ENCODE assay signal across 19 cellular contexts in the genomic region with DNA sequence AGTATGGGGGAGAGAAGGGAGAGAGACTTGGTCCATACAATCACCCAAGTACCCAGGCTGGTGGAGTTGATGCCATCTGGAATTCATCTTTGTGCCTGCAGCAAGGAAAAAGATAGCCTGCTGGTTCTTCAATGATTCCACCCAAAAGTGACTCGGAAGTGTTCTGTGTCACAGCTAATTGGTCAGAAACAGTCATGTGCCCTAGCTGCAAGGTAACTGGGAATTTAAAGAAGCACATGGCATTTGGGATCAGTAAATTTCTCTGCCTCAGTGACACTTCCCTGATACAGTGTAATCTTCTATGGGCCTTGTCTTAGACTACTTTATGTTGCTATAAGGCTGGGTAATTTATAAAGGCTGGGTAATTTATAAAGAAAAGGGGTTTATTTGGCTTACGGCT. TPM values are rescaled to one million over a fixed set of nuclear protein-coding genes. Genes with fewer than 3 reads are reported as not detected.
DNase-seq lines count a peak whose midpoint lies in the region; ATAC-seq, FAIRE-seq and TF ChIP-seq lines count a peak whose summit lies in the region.
"Had no signal": no experiment of that assay in that cellular context is flagged by ENCODE, and none has a peak within 500 bp of the region (broad histone marks: within the 10 kb centered on the region; RNA-seq: fewer than 3 reads in every experiment).

No MANE protein-coding gene starts in this region.

- H2BK5ac ChIP-seq in IMR-90 (ENCODE audit: low read depth, low read length, poor library complexity, severe bottlenecking) = no peak overlapping the region

- TF ChIP-seq POLR2A in A549 (IDR thresholded peaks at IDR 0.05; ENCODE audit: low read length) = no peak
- TF ChIP-seq POLR2A in IMR-90 (IDR thresholded peaks at IDR 0.05; ENCODE audit: low read depth, low read length) = no peak
- no peak for TF ChIP-seq POLR2A in K562 (conservative IDR thresholded peaks at IDR 0.05)

- no peak overlapping the region for H3K4me3 Mint-ChIP-seq in effector memory CD8-positive, alpha-beta T cell
- H3K4me3 Mint-ChIP-seq: CD4-positive, CD25-positive, alpha-beta regulatory T cell had no signal

- H4K8ac ChIP-seq in IMR-90 (ENCODE audit: low read depth in 2 of 2, low read length in 2 of 2) = no peak overlapping the region

- no peak overlapping the region for H3K9ac ChIP-seq in IMR-90 (ENCODE audit: low read depth, low read length)
- H3K9ac ChIP-seq in K562 (ENCODE audit: insufficient read depth in 1 of 2, low read depth in 2 of 2, low read length in 2 of 2) = no peak overlapping the region
- no peak overlapping the region for H3K9ac ChIP-seq in subcutaneous abdominal adipose tissue (ENCODE audit: low read length in 5 of 5)
- H3K9ac ChIP-seq: GM23248 had no signal

- H3K27ac ChIP-seq in A549 (no peak overlapping the region), IMR-90 (ENCODE audit: insufficient read depth, low read length) (no peak overlapping the region), K562 (ENCODE audit: extremely low read depth, low read depth, low read length) (no peak overlapping the region), subcutaneous abdominal adipose tissue (ENCODE audit: low read depth, low read length) (peak overlapping the region; percentile 79), SJCRH30 (no peak overlapping the region)
- H3K27ac ChIP-seq: GM23248 had no signal

- no peak for TF ChIP-seq EP300 in A549 (IDR thresholded peaks at IDR 0.05)
- TF ChIP-seq EP300 in K562 (IDR thresholded peaks at IDR 0.05; ENCODE audit: low read length) = no peak

- H2BK120ac ChIP-seq in IMR-90 (ENCODE audit: low read depth, low read length) = no peak overlapping the region

- no peaks in the 10 kb centered on the region for H3K9me3 ChIP-seq in A549
- H3K9me3 ChIP-seq in IMR-90 (ENCODE audit: control insufficient read depth, insufficient read depth, low read length) = no peaks in the 10 kb centered on the region
- no peaks in the 10 kb centered on the region for H3K9me3 ChIP-seq in K562 (replicated peaks; ENCODE audit: control insufficient read depth, insufficient read depth, low read depth, low read length)
- no peaks in the 10 kb centered on the region for H3K9me3 ChIP-seq in subcutaneous abdominal adipose tissue (ENCODE audit: control insufficient read depth in 5 of 5, low read length in 5 of 5)
- H3K9me3 ChIP-seq in SJCRH30 (replicated peaks) = no peaks in the 10 kb centered on the region
- H3K9me3 ChIP-seq: BE2C, Caco-2 had no signal

- BruUV-seq in IMR-90 (replicated peaks; lab: Mats Ljungman, UMichigan) (no TSS peak), K562 (replicated peaks; lab: Mats Ljungman, UMichigan) (no TSS peak)

- peaks cover 0 to 10% of the 10 kb centered on the region in 2 donors for H3K4me1 Mint-ChIP-seq in effector memory CD8-positive, alpha-beta T cell (ENCODE audit: low read depth in 2 of 2)

- H3K4me2 ChIP-seq in A549 (no peak overlapping the region), IMR-90 (ENCODE audit: low read depth, low read length) (no peak overlapping the region), K562 (ENCODE audit: insufficient read depth, low read length) (no peak overlapping the region)

- no peaks in the 10 kb centered on the region for H3K36me3 Mint-ChIP-seq in effector memory CD8-positive, alpha-beta T cell (ENCODE audit: insufficient read depth)

- H4K5ac ChIP-seq in IMR-90 (ENCODE audit: low read depth, low read length) = no peak overlapping the region

- H3K27me3 Mint-ChIP-seq in effector memory CD8-positive, alpha-beta T cell = no peaks in the 10 kb centered on the region
- H3K27me3 Mint-ChIP-seq: CD4-positive, CD25-positive, alpha-beta regulatory T cell had no signal

- H4K91ac ChIP-seq in IMR-90 (ENCODE audit: insufficient read depth, low read depth, low read length) = no peak overlapping the region

- H3K4me3 ChIP-seq in A549 (no peak overlapping the region), IMR-90 (ENCODE audit: insufficient read depth, low read depth, low read length) (no peak overlapping the region), K562 (no peak overlapping the region), subcutaneous abdominal adipose tissue (ENCODE audit: low read depth in 1 of 5, low read length in 5 of 5) (no peak overlapping the region), SJCRH30 (no peak overlapping the region)
- H3K4me3 ChIP-seq: GM23248 had no signal

- H4K20me1 ChIP-seq in IMR-90 (ENCODE audit: insufficient read depth, low read length) (no peaks in the 10 kb centered on the region), K562 (replicated peaks; ENCODE audit: control insufficient read depth, insufficient read depth, low read length) (no peaks in the 10 kb centered on the region)

- H2AK5ac ChIP-seq in IMR-90 (ENCODE audit: low read depth, low read length) = no peak overlapping the region

- no peak overlapping the region for H2AFZ ChIP-seq in IMR-90 (replicated peaks; ENCODE audit: low read length, poor library complexity)
- H2AFZ ChIP-seq in K562 (ENCODE audit: low read depth, low read length) = 0 out of 2 replicates have a peak overlapping the region, but pooled peaks have one; percentile 27
- H2AFZ ChIP-seq: GM23248 had no signal

- 72% methylated on average over 2 of the region's 2 CpGs for WGBS in A549 (ENCODE audit: missing lambda C conversion rate)
- WGBS in IMR-90 (ENCODE audit: extremely low coverage in 2 of 2, insufficient read length in 1 of 2), 2 experiments = no CpG with 5 or more reads among the region's 2 CpGs
- 60% methylated on average over 2 of the region's 2 CpGs for WGBS in K562 (ENCODE audit: insufficient coverage, low coverage, missing lambda C conversion rate)

- H2AK9ac ChIP-seq in IMR-90 (replicated peaks; ENCODE audit: low read depth, low read length, poor library complexity) = no peak overlapping the region

- H3K9me3 Mint-ChIP-seq in effector memory CD8-positive, alpha-beta T cell = no peaks in the 10 kb centered on the region
- H3K9me3 Mint-ChIP-seq: CD4-positive, CD25-positive, alpha-beta regulatory T cell had no signal

- no peak overlapping the region for H2BK20ac ChIP-seq in IMR-90 (ENCODE audit: low read depth, low read length)

- CTCF ChIA-PET in A549 (lab: Yijun Ruan, JAX) = interaction anchor here (0.6 kb wide), 1 partner anchor 326 kb away, joined by 3 read pairs; no protein-coding TSS in a partner anchor
- CTCF ChIA-PET in IMR-90 (lab: Yijun Ruan, JAX) = no interaction called here
- CTCF ChIA-PET in K562 (lab: Yijun Ruan, JAX; ENCODE audit: low intra/inter-chr PET ratio) = no interaction called here

- TF ChIP-seq RAD21 in A549 (conservative IDR thresholded peaks at IDR 0.05 in 1 of 2, IDR thresholded peaks at IDR 0.05 in 1 of 2) (no peak), IMR-90 (IDR thresholded peaks at IDR 0.05; ENCODE audit: low read length) (no peak), K562 (CRISPR knock-in tag; conservative IDR thresholded peaks at IDR 0.05 in 1 of 2, IDR thresholded peaks at IDR 0.05 in 1 of 2) (no peak)

- no peak overlapping the region for H3K14ac ChIP-seq in IMR-90 (replicated peaks; ENCODE audit: low read depth, low read length)

- dilution Hi-C loops in IMR-90 (cut with HindIII; ENCODE audit: low sequenced_read_pairs, unreplicated experiment) = no loop called here

- no peak for TF ChIP-seq CTCF in A549 (IDR thresholded peaks at IDR 0.05)
- no peak for TF ChIP-seq CTCF in IMR-90 (conservative IDR thresholded peaks at IDR 0.05; ENCODE audit: low read depth, low read length)
- no peak for TF ChIP-seq CTCF in K562 (IDR thresholded peaks at IDR 0.05 in 2 of 3, conservative IDR thresholded peaks at IDR 0.05 in 1 of 3; ENCODE audit: insufficient read depth in 2 of 3, low read depth in 1 of 3, low read length in 3 of 3)

- no peak overlapping the region for H3K18ac ChIP-seq in IMR-90 (ENCODE audit: low read depth, low read length)

- H3K23ac ChIP-seq in IMR-90 (ENCODE audit: low read depth, low read length) = no peak overlapping the region

- no peaks in the 10 kb centered on the region for H3K4me1 ChIP-seq in A549
- no peaks in the 10 kb centered on the region for H3K4me1 ChIP-seq in IMR-90 (ENCODE audit: control insufficient read depth, insufficient read depth, low read length)
- H3K4me1 ChIP-seq in K562 (replicated peaks in 1 of 2; ENCODE audit: control insufficient read depth in 2 of 2, insufficient read depth in 2 of 2, low read length in 2 of 2) = peaks cover 0 to 1% of the 10 kb centered on the region in 2 experiments; a peak in 1 of 5 replicates
- peaks cover 18 to 51% (median 42%) of the 10 kb centered on the region in 5 donors for H3K4me1 ChIP-seq in subcutaneous abdominal adipose tissue (ENCODE audit: control insufficient read depth in 5 of 5, insufficient read depth in 5 of 5, low read length in 5 of 5)
- H3K4me1 ChIP-seq in SJCRH30 = no peaks in the 10 kb centered on the region
- H3K4me1 ChIP-seq: BE2C, Caco-2 had no signal

- peaks cover 0 to 7% of the 10 kb centered on the region in 2 experiments; a peak in 3 of 4 replicates for H3K79me1 ChIP-seq in IMR-90 (ENCODE audit: low read depth in 1 of 2, low read length in 2 of 2)

- H3K56ac ChIP-seq in IMR-90 (ENCODE audit: extremely low read depth, insufficient read depth, low read length) = no peak overlapping the region

- ATAC-seq in A549 (no peak), IMR-90 (ENCODE audit: low read depth) (no peak), K562 (no peak)
- ATAC-seq in effector memory CD8-positive, alpha-beta T cell (replicated peaks) = no peak

- FAIRE-seq in A549 (lab: Jason Lieb, UNC) = no peak
- peak; percentile 29 for FAIRE-seq in K562 (lab: Jason Lieb, UNC)
- FAIRE-seq: D721Med, GM12892, GM18507, H54, HTR-8/SVneo had no signal

- H3K36me3 ChIP-seq in IMR-90 (ENCODE audit: control insufficient read depth, insufficient read depth, low read length) (no peaks in the 10 kb centered on the region), K562 (ENCODE audit: control insufficient read depth, insufficient read depth, low read length) (no peaks in the 10 kb centered on the region), subcutaneous abdominal adipose tissue (ENCODE audit: control insufficient read depth in 5 of 5, insufficient read depth in 5 of 5, low read length in 5 of 5) (no peaks in the 10 kb centered on the region), SJCRH30 (no peaks in the 10 kb centered on the region)
- H3K36me3 ChIP-seq: BE2C had no signal

- H2BK15ac ChIP-seq in IMR-90 (ENCODE audit: low read depth, low read length) = no peak overlapping the region

- intact Hi-C loops in IMR-90 (cut with micrococcal nuclease) (no loop called here), K562 (cut with micrococcal nuclease) (no loop called here)

- POLR2A ChIA-PET in A549 (lab: Yijun Ruan, JAX) = no interaction called here
- POLR2A ChIA-PET in IMR-90 (lab: Charles Lee; ENCODE audit: unreplicated experiment) = no interaction called here
- POLR2A ChIA-PET in K562 (lab: Yijun Ruan, JAX) = interaction anchor here (0.8 to 1.1 kb wide), 2 partner anchors 12 to 81 kb away, joined by 3 read pairs; no protein-coding TSS in a partner anchor

- H3K4ac ChIP-seq in IMR-90 (ENCODE audit: low read depth, low read length) = no peak overlapping the region

- H3K9me1 ChIP-seq in IMR-90 (ENCODE audit: insufficient read depth, low read length) = peaks cover 1% of the 10 kb centered on the region; the same call in 1 of the 2 replicates
- H3K9me1 ChIP-seq in K562 (ENCODE audit: control insufficient read depth, insufficient read depth, low read length) = no peaks in the 10 kb centered on the region

- no peaks in the 10 kb centered on the region for H3K79me2 ChIP-seq in K562 (ENCODE audit: control insufficient read depth, insufficient read depth, low read length)

- no peak for DNase-seq in A549 (ENCODE audit: low read depth in 1 of 2, low spot score in 1 of 2)
- no peak for DNase-seq in IMR-90
- no peak for DNase-seq in K562 (ENCODE audit: extremely low read depth in 1 of 4, low spot score in 3 of 4)
- DNase-seq in SJCRH30 = no peak
- DNase-seq in effector memory CD8-positive, alpha-beta T cell = no peak
- DNase-seq: ACHN; BE2C; C1 segment of cervical spinal cord; Caco-2; CD4-positive, CD25-positive, alpha-beta regulatory T cell; GDM1; GM23248; HCEC 1CT had no signal

- H3K27me3 ChIP-seq in IMR-90 (ENCODE audit: control insufficient read depth, insufficient read depth, low read length) (no peaks in the 10 kb centered on the region), K562 (ENCODE audit: control insufficient read depth in 2 of 2, insufficient read depth in 2 of 2, low read length in 2 of 2) (no peaks in the 10 kb centered on the region), subcutaneous abdominal adipose tissue (ENCODE audit: control insufficient read depth in 5 of 5, insufficient read depth in 4 of 5, low read length in 5 of 5) (peaks cover 0 to 3% (median 0%) of the 10 kb centered on the region in 5 donors), SJCRH30 (no peaks in the 10 kb centered on the region)
- H3K27me3 ChIP-seq: BE2C had no signal

- no peak overlapping the region for H3K27ac Mint-ChIP-seq in effector memory CD8-positive, alpha-beta T cell

- in situ Hi-C loops in IMR-90 (cut with MboI; ENCODE audit: low sequenced_read_pairs) = no loop called here
- in situ Hi-C loops in K562 (cut with MboI) = no loop called here

RNA-seq across cellular contexts. Expression of a gene that starts 17.5 kb away (rescaled TPM):
- 5.3 and 6.6 TPM in 2 replicates for polyA plus RNA-seq in A549 (2011; rRNA removed)
- 12.3 and 20.7 TPM in 2 replicates for polyA plus RNA-seq in A549 (2012; cell fraction: cytosol; rRNA removed)
- 12.4 and 22.3 TPM in 2 replicates for polyA plus RNA-seq in A549 (2012; cell fraction: nucleus; rRNA removed)
- polyA plus RNA-seq in A549 (2017; fragmentation: RNase III; extraction: RNeasy Plus Mini Kit Qiagen cat#74134 plus additional on column Dnase treatment) = 7.0 to 7.2 TPM (median 7.0 TPM) in 3 replicates
- 5.7 and 8.4 TPM in 2 replicates for polyA minus RNA-seq in A549 (2011; rRNA and poly(A)+ RNA removed)
- total RNA-seq in IMR-90 (2012; rRNA removed) = 2.2 and 2.8 TPM in 2 replicates
- polyA plus RNA-seq in IMR-90 (2012; rRNA removed) = 6.8 and 9.5 TPM in 2 replicates
- 4.7 and 12.7 TPM in 2 replicates for polyA plus RNA-seq in IMR-90 (2012; cell fraction: cytosol; rRNA removed)
- polyA plus RNA-seq in IMR-90 (2012; cell fraction: nucleus; rRNA removed; ENCODE audit: low replicate concordance) = 3.6 and 10.3 TPM in 2 replicates
- 7.4 and 16.8 TPM in 2 replicates for total RNA-seq in K562 (2011; cell fraction: chromatin; rRNA removed; ENCODE audit: low replicate concordance)
- 17.1 and 29.2 TPM in 2 replicates for total RNA-seq in K562 (2011; cell fraction: nucleolus; rRNA removed)
- 11.0 and 14.4 TPM in 2 replicates for total RNA-seq in K562 (2011; cell fraction: nucleoplasm; rRNA removed)
- 23.4 and 25.4 TPM in 2 replicates for total RNA-seq in K562 (2014; rRNA removed)
- 4.3 and 4.8 TPM in 2 replicates for total RNA-seq in K562 (2014; rRNA removed; fragmentation: Illumina TruSeq; extraction: Trizol)
- total RNA-seq in K562 (2015; rRNA removed; fragmentation: Illumina TruSeq; extraction: Trizol) = 5.5 and 5.7 TPM in 2 replicates
- 26.7 and 33.1 TPM in 2 replicates for total RNA-seq in K562 (2021)
- 4.5 and 9.5 TPM in 2 replicates for polyA plus RNA-seq in K562 (2011; rRNA removed)
- 4.6 and 46.8 TPM in 2 replicates for polyA plus RNA-seq in K562 (2011; cell fraction: cytosol; rRNA removed)
- 3.1 and 13.4 TPM in 2 replicates for polyA plus RNA-seq in K562 (2011; cell fraction: nucleus; rRNA removed)
- 11.4 and 15.1 TPM in 2 replicates for polyA plus RNA-seq in K562 (2012)
- polyA plus RNA-seq in K562 (2014; fragmentation: Illumina TruSeq; extraction: Trizol) = 4.2 and 4.7 TPM in 2 replicates
- polyA plus RNA-seq in K562 (2014; fragmentation: Nextera tagmentation; extraction: Ambion mirVana) = 1 to 10 TPM; 1.1 to 1.9 TPM
- polyA plus RNA-seq in K562 (2014; rRNA removed) = 16.2 and 21.5 TPM in 2 replicates
- polyA minus RNA-seq in K562 (2011; rRNA and poly(A)+ RNA removed) = 1.9 and 7.4 TPM in 2 replicates
- polyA minus RNA-seq in K562 (2011; cell fraction: cytosol; rRNA and poly(A)+ RNA removed) = 10.8 and 23.4 TPM in 2 replicates
- polyA minus RNA-seq in K562 (2011; cell fraction: nucleus; rRNA and poly(A)+ RNA removed) = 8.1 and 17.0 TPM in 2 replicates
- total RNA-seq in SJCRH30 (2014; rRNA removed; shearing (Covaris generic)) = 16.1 and 17.3 TPM in 2 replicates

RNA-seq across cellular contexts. Expression of a gene that starts 28.6 kb away (rescaled TPM):
- 29.6 and 35.6 TPM in 2 replicates for polyA plus RNA-seq in A549 (2011; rRNA removed)
- polyA plus RNA-seq in A549 (2012; cell fraction: cytosol; rRNA removed) = 14.6 and 16.2 TPM in 2 replicates
- polyA plus RNA-seq in A549 (2012; cell fraction: nucleus; rRNA removed) = 8.1 and 10.2 TPM in 2 replicates
- polyA plus RNA-seq in A549 (2017; fragmentation: RNase III; extraction: RNeasy Plus Mini Kit Qiagen cat#74134 plus additional on column Dnase treatment) = 39.2 to 41.0 TPM (median 39.4 TPM) in 3 replicates
- 11.4 and 11.5 TPM in 2 replicates for polyA minus RNA-seq in A549 (2011; rRNA and poly(A)+ RNA removed)
- total RNA-seq in IMR-90 (2012; rRNA removed) = 10.0 and 15.3 TPM in 2 replicates
- polyA plus RNA-seq in IMR-90 (2012; rRNA removed) = 14.0 and 14.7 TPM in 2 replicates
- polyA plus RNA-seq in IMR-90 (2012; cell fraction: cytosol; rRNA removed) = 6.2 and 6.5 TPM in 2 replicates
- 3.5 and 8.2 TPM in 2 replicates for polyA plus RNA-seq in IMR-90 (2012; cell fraction: nucleus; rRNA removed; ENCODE audit: low replicate concordance)
- 28.7 and 34.6 TPM in 2 replicates for total RNA-seq in K562 (2011; cell fraction: chromatin; rRNA removed; ENCODE audit: low replicate concordance)
- 24.3 and 27.2 TPM in 2 replicates for total RNA-seq in K562 (2011; cell fraction: nucleolus; rRNA removed)
- total RNA-seq in K562 (2011; cell fraction: nucleoplasm; rRNA removed) = 38.3 and 58.0 TPM in 2 replicates
- total RNA-seq in K562 (2014; rRNA removed) = 22.8 and 26.5 TPM in 2 replicates
- total RNA-seq in K562 (2014; rRNA removed; fragmentation: Illumina TruSeq; extraction: Trizol) = 28.2 and 31.4 TPM in 2 replicates
- total RNA-seq in K562 (2015; rRNA removed; fragmentation: Illumina TruSeq; extraction: Trizol) = 38.2 and 39.7 TPM in 2 replicates
- total RNA-seq in K562 (2021) = 23.9 and 24.1 TPM in 2 replicates
- 11.5 and 20.0 TPM in 2 replicates for polyA plus RNA-seq in K562 (2011; rRNA removed)
- 9.6 TPM in 2 replicates for polyA plus RNA-seq in K562 (2011; cell fraction: cytosol; rRNA removed)
- polyA plus RNA-seq in K562 (2011; cell fraction: nucleus; rRNA removed) = 11.6 and 12.9 TPM in 2 replicates
- polyA plus RNA-seq in K562 (2012) = 22.1 and 28.2 TPM in 2 replicates
- polyA plus RNA-seq in K562 (2014; fragmentation: Illumina TruSeq; extraction: Trizol) = 27.0 and 29.7 TPM in 2 replicates
- 10 to 100 TPM; 11.3 to 17.0 TPM for polyA plus RNA-seq in K562 (2014; fragmentation: Nextera tagmentation; extraction: Ambion mirVana)
- 18.9 and 20.7 TPM in 2 replicates for polyA plus RNA-seq in K562 (2014; rRNA removed)
- polyA minus RNA-seq in K562 (2011; rRNA and poly(A)+ RNA removed) = 15.6 and 22.3 TPM in 2 replicates
- polyA minus RNA-seq in K562 (2011; cell fraction: cytosol; rRNA and poly(A)+ RNA removed) = 12.6 and 14.6 TPM in 2 replicates
- polyA minus RNA-seq in K562 (2011; cell fraction: nucleus; rRNA and poly(A)+ RNA removed) = 10.2 and 15.2 TPM in 2 replicates
- total RNA-seq in SJCRH30 (2014; rRNA removed; shearing (Covaris generic)) = 20.5 and 22.1 TPM in 2 replicates
